8 cellular contexts compared by ENCODE assay signal in the genomic region with DNA sequence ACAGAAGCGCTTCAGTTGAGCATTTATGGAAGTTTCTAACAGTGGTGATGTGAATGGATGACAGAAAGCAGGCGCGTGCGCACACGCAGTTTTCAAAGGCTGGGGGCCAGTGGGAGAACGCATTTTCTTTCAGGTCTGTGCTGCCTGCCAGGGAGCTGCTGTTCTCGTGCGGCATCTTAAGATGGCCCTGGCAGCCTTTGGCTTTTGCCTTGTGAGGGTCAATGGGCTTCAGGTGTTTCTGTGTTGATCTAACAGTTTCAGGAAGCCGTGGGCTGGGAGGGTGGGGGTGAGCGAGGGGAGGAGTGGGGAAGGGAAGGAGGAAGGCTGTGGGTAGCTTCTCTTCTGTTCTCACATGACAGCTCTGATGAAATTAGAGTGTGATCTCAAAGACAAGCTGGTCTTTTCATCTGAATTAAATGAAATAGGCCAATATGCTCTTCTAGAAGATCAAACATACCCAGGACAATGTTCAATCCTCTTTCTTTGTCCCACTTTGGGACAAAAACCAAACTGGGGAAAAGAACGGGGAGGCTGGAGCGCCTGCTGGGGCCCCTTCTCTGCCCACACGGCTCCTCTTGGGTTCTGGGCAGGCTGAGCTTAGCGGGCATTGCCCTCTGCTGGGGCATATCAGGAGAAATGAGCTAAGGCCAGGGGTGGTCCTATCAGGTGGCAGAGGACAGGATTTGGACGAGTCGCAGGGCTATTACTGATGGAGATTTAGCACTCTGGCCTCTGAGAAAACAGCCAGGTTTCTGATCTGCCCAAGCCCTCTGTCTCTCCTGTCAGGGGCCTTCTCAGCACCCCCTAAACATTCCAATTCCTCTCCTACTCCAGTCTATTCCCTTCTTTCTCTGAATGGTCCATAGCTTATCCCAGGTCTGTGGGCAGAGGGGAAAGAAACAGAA.
DNase-seq lines count a peak whose midpoint lies in the region; ATAC-seq and TF ChIP-seq lines count a peak whose summit lies in the region.

No MANE protein-coding gene starts in this region.

- POLR2A ChIA-PET in CD4-positive, alpha-beta T cell (lab: Charles Lee) = interaction anchor here (0.6 to 6.1 kb wide), 20 partner anchors 10 to 900 kb away, joined by 3 to 57 read pairs (median 4); a partner anchor contains a TSS
- POLR2A ChIA-PET in Caco-2 (lab: Charles Lee) = no interaction called here

- CTCF ChIA-PET in CD4-positive, alpha-beta T cell (lab: Charles Lee) = interaction anchor here (0.7 to 7.0 kb wide), 18 partner anchors 10 to 467 kb away, joined by 3 to 86 read pairs (median 4); a partner anchor contains a TSS
- CTCF ChIA-PET in Caco-2 (lab: Charles Lee) = interaction anchor here (0.7 to 1.9 kb wide), 8 partner anchors 11 to 279 kb away, joined by 3 to 22 read pairs (median 3); no protein-coding TSS in a partner anchor

- H3K27me3 Mint-ChIP-seq in CD4-positive, alpha-beta T cell = no peaks in the 10 kb centered on the region
- H3K27me3 Mint-ChIP-seq in Caco-2 (ENCODE audit: insufficient read depth, unreplicated experiment) = no peaks in the 10 kb centered on the region

- no peaks in the 10 kb centered on the region for H3K36me3 ChIP-seq in Caco-2 (ENCODE audit: control insufficient read depth, insufficient read depth, low read length)

- intact Hi-C loops in CD4-positive, alpha-beta T cell (cut with DNase I, micrococcal nuclease) = loop anchor here (1.0 to 10.0 kb wide), 5 partner anchors 123 to 633 kb away; no protein-coding TSS in a partner anchor
- intact Hi-C loops in Caco-2 (cut with micrococcal nuclease; ENCODE audit: unreplicated experiment) = no loop called here

- peak; percentile 27 to 62 (median 44) for DNase-seq in CD4-positive, alpha-beta T cell
- peak; percentile 67 for DNase-seq in SW480 (ENCODE audit: low spot score)
- DNase-seq in astrocyte of the hippocampus (ENCODE audit: low read depth, low spot score) = peak; percentile 67
- DNase-seq in iPS-NIHi7 (ENCODE audit: extremely low spot score) = peak; percentile 45
- peak; percentile 63 for DNase-seq in stimulated activated CD4-positive, alpha-beta T cell treated with anti-CD3 and anti-CD28 coated beads, Interleukin-15, amount 100 ng/mL, for 24 hours
- no peak for DNase-seq in Caco-2

- H3K9me3 ChIP-seq in CD4-positive, alpha-beta T cell (ENCODE audit: control insufficient read depth, low read length) = no peaks in the 10 kb centered on the region
- no peaks in the 10 kb centered on the region for H3K9me3 ChIP-seq in Caco-2

- H3K36me3 Mint-ChIP-seq in CD4-positive, alpha-beta T cell (ENCODE audit: low read depth) = no peaks in the 10 kb centered on the region
- no peaks in the 10 kb centered on the region for H3K36me3 Mint-ChIP-seq in Caco-2 (ENCODE audit: insufficient read depth, unreplicated experiment)

- H3K27me3 ChIP-seq in CD4-positive, alpha-beta T cell (ENCODE audit: control insufficient read depth, insufficient read depth, low read length) = no peaks in the 10 kb centered on the region
- H3K27me3 ChIP-seq in Caco-2 (replicated peaks; ENCODE audit: control insufficient read depth, insufficient read depth, low read length) = no peaks in the 10 kb centered on the region

- H3K4me3 ChIP-seq in Caco-2 (ENCODE audit: low read depth, low read length) = no peak overlapping the region

- peaks cover 61% of the 10 kb centered on the region for H3K4me1 Mint-ChIP-seq in CD4-positive, alpha-beta T cell (ENCODE audit: low read depth)
- peaks cover 22% of the 10 kb centered on the region for H3K4me1 Mint-ChIP-seq in Caco-2 (ENCODE audit: low read depth, unreplicated experiment)

- peak; percentile 62 for TF ChIP-seq CTCF in CD4-positive, alpha-beta T cell (IDR thresholded peaks at IDR 0.05)
- no peak for TF ChIP-seq CTCF in Caco-2 (IDR thresholded peaks at IDR 0.05; ENCODE audit: insufficient read depth in 1 of 2, low read depth in 1 of 2, low read length in 1 of 2, severe bottlenecking in 1 of 2, unreplicated experiment in 1 of 2)

- peak; percentile 55 for ATAC-seq in CD4-positive, alpha-beta T cell (ENCODE audit: poor library complexity)
- peak; percentile 28 for ATAC-seq in HG02759 (IDR thresholded peaks at IDR 0.05; ENCODE audit: unreplicated experiment)
- no peak for ATAC-seq in HG03521 (IDR thresholded peaks at IDR 0.05; ENCODE audit: unreplicated experiment)

- H3K27ac ChIP-seq in CD4-positive, alpha-beta T cell (ENCODE audit: low read depth, low read length) = peak overlapping the region; percentile 73

- no TSS peak for BruUV-seq in Caco-2 (replicated peaks; lab: Mats Ljungman, UMichigan)

- H3K4me3 Mint-ChIP-seq in CD4-positive, alpha-beta T cell = peak overlapping the region; percentile 82
- H3K4me3 Mint-ChIP-seq in Caco-2 (ENCODE audit: unreplicated experiment) = no peak overlapping the region

- H3K27ac Mint-ChIP-seq in CD4-positive, alpha-beta T cell = peak overlapping the region; percentile 90
- H3K27ac Mint-ChIP-seq in Caco-2 (ENCODE audit: unreplicated experiment) = no peak overlapping the region

- H3K4me1 ChIP-seq in Caco-2 = peaks cover 9% of the 10 kb centered on the region

- H3K9me3 Mint-ChIP-seq in CD4-positive, alpha-beta T cell = no peaks in the 10 kb centered on the region
- H3K9me3 Mint-ChIP-seq in Caco-2 (ENCODE audit: unreplicated experiment) = no peaks in the 10 kb centered on the region

Comparison
In these comparisons a context has a peak if more than half of its experiments do, and no peak if none do; other contexts are left out.
1. DNase-seq: peak in CD4-positive, alpha-beta T cell (10 of 10), SW480 (single experiment), astrocyte of the hippocampus (single experiment), iPS-NIHi7 (single experiment) and stimulated activated CD4-positive, alpha-beta T cell treated with anti-CD3 and anti-CD28 coated beads, Interleukin-15, amount 100 ng/mL, for 24 hours (single experiment); none in Caco-2 (0 of 2).